ENCODE assay signal across 28 cellular contexts in the genomic region with DNA sequence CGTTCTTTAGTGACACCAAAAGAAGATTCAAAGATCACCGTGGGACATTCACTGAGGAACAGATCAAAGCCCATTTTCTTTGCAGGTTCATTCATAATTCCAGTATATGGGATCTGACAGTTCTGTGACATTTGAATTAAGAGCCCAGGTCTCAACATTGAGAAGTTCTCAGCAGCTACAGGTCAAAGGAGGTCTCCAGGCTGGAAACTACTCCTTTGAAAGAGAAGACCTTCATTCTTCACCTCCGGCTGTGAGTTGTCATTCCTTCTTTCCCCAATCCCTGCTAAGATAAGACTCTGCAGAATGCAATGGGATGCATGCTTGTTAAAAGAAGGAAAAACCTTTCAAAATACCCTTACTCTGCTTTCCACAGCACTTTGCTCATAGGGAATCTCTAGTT.
"Had no signal": no experiment of that assay in that cellular context is flagged by ENCODE, and none has a peak within 500 bp of the region (broad histone marks: within the 10 kb centered on the region; RNA-seq: fewer than 3 reads in every experiment).

No MANE protein-coding gene starts in this region.

- H3K9me3 ChIP-seq: suprapubic skin, testis, thoracic aorta, thyroid gland, transverse colon, upper lobe of right lung, uterus, vagina had no signal

- H3K36me3 Mint-ChIP-seq: stimulated activated effector memory CD8-positive, alpha-beta T cell treated with anti-CD3 and anti-CD28 coated beads, Interleukin-12 subunit alpha, Interleukin-12 subunit beta, amount 100 ng/mL, for 72 hours had no signal

- H3K4me3 ChIP-seq: stomach, suprapubic skin, testis, thoracic aorta, thyroid gland, tibial artery, tibial nerve, transverse colon, upper lobe of left lung, upper lobe of right lung, uterus, vagina had no signal

- ATAC-seq: stimulated activated effector memory CD8-positive, alpha-beta T cell treated with anti-CD3 and anti-CD28 coated beads, Interleukin-12 subunit alpha, Interleukin-12 subunit beta, amount 100 ng/mL, for 72 hours; stimulated activated memory B cell treated with anti-CD40 and anti-IgM and Interleukin-4, amounts not matched to agents 10 μg/mL and 1 μg/mL and 100 μg/mL, for 72 hours; stimulated activated naive B cell treated with anti-CD40 and anti-IgM and Interleukin-4, amounts not matched to agents 10 μg/mL and 1 μg/mL and 100 μg/mL, for 72 hours; stimulated activated naive CD8-positive, alpha-beta T cell treated with anti-CD3 and anti-CD28 coated beads, Interleukin-15, amount 100 ng/mL, for 72 hours; stimulated activated naive CD8-positive, alpha-beta T cell treated with anti-CD3 and anti-CD28 coated beads, Interleukin-15, Interleukin-2, amounts not matched to agents 100 U/mL and 50 U/mL, for 24 hours; upper lobe of right lung had no signal

- H3K4me3 Mint-ChIP-seq: stimulated activated effector memory CD8-positive, alpha-beta T cell treated with anti-CD3 and anti-CD28 coated beads, Interleukin-12 subunit alpha, Interleukin-12 subunit beta, amount 100 ng/mL, for 72 hours; stimulated activated memory B cell treated with anti-CD40 and anti-IgM and Interleukin-4, amounts not matched to agents 10 μg/mL and 1 μg/mL and 100 μg/mL, for 72 hours; stimulated activated naive B cell treated with anti-CD40 and anti-IgM and Interleukin-4, amounts not matched to agents 10 μg/mL and 1 μg/mL and 100 μg/mL, for 72 hours; stimulated activated naive CD8-positive, alpha-beta T cell treated with anti-CD3 and anti-CD28 coated beads, Interleukin-15, amount 100 ng/mL, for 72 hours; stimulated activated naive CD8-positive, alpha-beta T cell treated with anti-CD3 and anti-CD28 coated beads, Interleukin-15, Interleukin-2, amounts not matched to agents 100 ng/mL and 50 ng/mL, for 24 hours; type B pancreatic cell had no signal

- H3K36me3 ChIP-seq: stomach, suprapubic skin, thoracic aorta, thyroid gland, tibial artery, tibial nerve, transverse colon, upper lobe of left lung, upper lobe of right lung, uterus, vagina had no signal

- H3K4me1 ChIP-seq: stomach, suprapubic skin, testis, transverse colon, upper lobe of left lung, upper lobe of right lung, uterus, vagina had no signal

- DNase-seq: stimulated activated CD4-positive, alpha-beta T cell treated with anti-CD3 and anti-CD28 coated beads, Interleukin-2, amount 100 ng/mL, for 48 hours; stimulated activated CD4-positive, alpha-beta T cell treated with anti-CD3 and anti-CD28 coated beads, Interleukin-4, amount 100 ng/mL, for 1 hour; stimulated activated CD4-positive, alpha-beta T cell treated with anti-CD3 and anti-CD28 coated beads, Interleukin-4, amount 100 ng/mL, for 24 hours; stimulated activated CD4-positive, alpha-beta T cell treated with anti-CD3 and anti-CD28 coated beads, Interleukin-4, amount 100 ng/mL, for 4 hours; stimulated activated CD8-positive, alpha-beta memory T cell treated with anti-CD3 and anti-CD28 coated beads, Interleukin-4, amount 100 ng/mL, for 48 hours; stimulated activated naive B cell treated with anti-CD40 and anti-IgM and Interleukin-4, amounts not matched to agents 10 μg/mL and 1 μg/mL and 100 μg/mL, for 72 hours; stimulated activated naive CD4-positive, alpha-beta T cell; stimulated activated naive CD4-positive, alpha-beta T cell treated with Interleukin-2 at 50 U/mL for 16 hours; stimulated activated naive CD8-positive, alpha-beta T cell treated with anti-CD3 and anti-CD28 coated beads, Interleukin-15, amount 100 ng/mL, for 72 hours; stimulated activated naive CD8-positive, alpha-beta T cell treated with anti-CD3 and anti-CD28 coated beads, Interleukin-15, Interleukin-2, amounts not matched to agents 100 U/mL and 50 U/mL, for 24 hours; stomach; substantia nigra; testis; thyroid gland; tibial artery; transverse colon; trophoblast cell; upper lobe of left lung; upper lobe of right lung; uterus had no signal

- H3K27me3 ChIP-seq: testis, thyroid gland, tibial nerve, transverse colon, upper lobe of left lung, upper lobe of right lung, uterus, vagina had no signal

- H3K27ac ChIP-seq: stomach, suprapubic skin, testis, thoracic aorta, thyroid gland, tibial artery, tibial nerve, transverse colon, upper lobe of left lung, upper lobe of right lung, uterus, vagina had no signal

- H3K27me3 Mint-ChIP-seq: stimulated activated naive CD8-positive, alpha-beta T cell treated with anti-CD3 and anti-CD28 coated beads, Interleukin-15, Interleukin-2, amounts not matched to agents 100 ng/mL and 50 ng/mL, for 24 hours had no signal

- H3K27ac Mint-ChIP-seq: stimulated activated effector memory CD8-positive, alpha-beta T cell treated with anti-CD3 and anti-CD28 coated beads, Interleukin-12 subunit alpha, Interleukin-12 subunit beta, amount 100 ng/mL, for 72 hours; stimulated activated memory B cell treated with anti-CD40 and anti-IgM and Interleukin-4, amounts not matched to agents 10 μg/mL and 1 μg/mL and 100 μg/mL, for 72 hours; stimulated activated naive B cell treated with anti-CD40 and anti-IgM and Interleukin-4, amounts not matched to agents 10 μg/mL and 1 μg/mL and 100 μg/mL, for 72 hours; stimulated activated naive CD8-positive, alpha-beta T cell treated with anti-CD3 and anti-CD28 coated beads, Interleukin-15, amount 100 ng/mL, for 72 hours; stimulated activated naive CD8-positive, alpha-beta T cell treated with anti-CD3 and anti-CD28 coated beads, Interleukin-15, Interleukin-2, amounts not matched to agents 100 ng/mL and 50 ng/mL, for 24 hours; type B pancreatic cell had no signal

- H3K9me3 Mint-ChIP-seq: stimulated activated effector memory CD8-positive, alpha-beta T cell treated with anti-CD3 and anti-CD28 coated beads, Interleukin-12 subunit alpha, Interleukin-12 subunit beta, amount 100 ng/mL, for 72 hours had no signal

- H3K4me1 Mint-ChIP-seq: stimulated activated effector memory CD8-positive, alpha-beta T cell treated with anti-CD3 and anti-CD28 coated beads, Interleukin-12 subunit alpha, Interleukin-12 subunit beta, amount 100 ng/mL, for 72 hours; stimulated activated memory B cell treated with anti-CD40 and anti-IgM and Interleukin-4, amounts not matched to agents 10 μg/mL and 1 μg/mL and 100 μg/mL, for 72 hours; stimulated activated naive B cell treated with anti-CD40 and anti-IgM and Interleukin-4, amounts not matched to agents 10 μg/mL and 1 μg/mL and 100 μg/mL, for 72 hours; stimulated activated naive CD8-positive, alpha-beta T cell treated with anti-CD3 and anti-CD28 coated beads, Interleukin-15, amount 100 ng/mL, for 72 hours had no signal
